In genomic region chr1:225866061-225866844, GRCh38 we compare ENCODE assay signal across 9 cellular contexts. TPM values are rescaled to one million over a fixed set of nuclear protein-coding genes. Genes with fewer than 3 reads are reported as not detected.
DNase-seq lines count a peak whose midpoint lies in the region; ATAC-seq and TF ChIP-seq lines count a peak whose summit lies in the region.
"Had no signal": no experiment of that assay in that cellular context is flagged by ENCODE, and none has a peak within 500 bp of the region (broad histone marks: within the 10 kb centered on the region; RNA-seq: fewer than 3 reads in every experiment).

No MANE protein-coding gene starts in this region.

- H3K4me3 ChIP-seq in mucosa of descending colon = no peak overlapping the region
- H3K4me3 ChIP-seq in upper lobe of right lung = no peak overlapping the region
- H3K4me3 ChIP-seq in ovary = no peak overlapping the region

- peak overlapping the region; percentile 82 for H3K27ac Mint-ChIP-seq in activated T-cell treated with anti-CD3 and anti-CD28 coated beads, Interleukin-2, amount 50 U/mL, for 24 hours

- H3K4me1 ChIP-seq in mucosa of descending colon (ENCODE audit: low read depth) = no peaks in the 10 kb centered on the region
- peaks cover 10% of the 10 kb centered on the region for H3K4me1 ChIP-seq in upper lobe of right lung
- H3K4me1 ChIP-seq in ovary (ENCODE audit: insufficient read depth) = no peaks in the 10 kb centered on the region

- H3K27ac ChIP-seq in upper lobe of right lung (no peak overlapping the region), ovary (no peak overlapping the region)

- H3K9me3 ChIP-seq in mucosa of descending colon (no peaks in the 10 kb centered on the region), upper lobe of right lung (no peaks in the 10 kb centered on the region), ovary (no peaks in the 10 kb centered on the region)

- H3K9me3 Mint-ChIP-seq in activated T-cell treated with anti-CD3 and anti-CD28 coated beads, Interleukin-2, amount 50 U/mL, for 24 hours = no peaks in the 10 kb centered on the region

- peaks cover 56% of the 10 kb centered on the region for H3K4me1 Mint-ChIP-seq in activated T-cell treated with anti-CD3 and anti-CD28 coated beads, Interleukin-2, amount 50 U/mL, for 24 hours (ENCODE audit: low read depth)

- no peak for TF ChIP-seq POLR2A in ovary (IDR thresholded peaks at IDR 0.05)

- H3K4me3 Mint-ChIP-seq in activated T-cell treated with anti-CD3 and anti-CD28 coated beads, Interleukin-2, amount 50 U/mL, for 24 hours = peak overlapping the region; percentile 54

- H3K36me3 Mint-ChIP-seq in activated T-cell treated with anti-CD3 and anti-CD28 coated beads, Interleukin-2, amount 50 U/mL, for 24 hours (ENCODE audit: low read depth) = peaks cover 85% of the 10 kb centered on the region

- no peak for TF ChIP-seq EP300 in ovary (IDR thresholded peaks at IDR 0.05)

- DNase-seq in NOMO-1 (lab: John Stamatoyannopoulos, UW; ENCODE audit: unreplicated experiment in 2 of 2) (peak; percentile 63 to 92), mucosa of descending colon (peak in 1 of 3 donors; percentile 50), upper lobe of right lung (no peak), ovary (no peak), iPS-NIHi7 (ENCODE audit: extremely low spot score) (no peak), nucleus accumbens (lab: John Stamatoyannopoulos, UW) (no peak)
- peak; percentile 76 for DNase-seq in activated T-cell treated with anti-CD3 and anti-CD28 coated beads, Interleukin-2, amount 50 U/mL, for 24 hours

- TF ChIP-seq CTCF in mucosa of descending colon (IDR thresholded peaks at IDR 0.05) (no peak), upper lobe of right lung (IDR thresholded peaks at IDR 0.05) (no peak), ovary (IDR thresholded peaks at IDR 0.05) (no peak)

- no peaks in the 10 kb centered on the region for H3K27me3 Mint-ChIP-seq in activated T-cell treated with anti-CD3 and anti-CD28 coated beads, Interleukin-2, amount 50 U/mL, for 24 hours

- no peaks in the 10 kb centered on the region for H3K27me3 ChIP-seq in upper lobe of right lung
- no peaks in the 10 kb centered on the region for H3K27me3 ChIP-seq in ovary

- H3K36me3 ChIP-seq in mucosa of descending colon (ENCODE audit: low read depth) (peaks cover 3% of the 10 kb centered on the region), upper lobe of right lung (peaks cover 99% of the 10 kb centered on the region), ovary (no peaks in the 10 kb centered on the region)

- WGBS in ovary, 3 donors = 72 to 78% (median 77%) methylated on average over 8 of the region's 8 CpGs

- peak; percentile 70 for ATAC-seq in GM19328 (IDR thresholded peaks at IDR 0.05; ENCODE audit: unreplicated experiment)
- peak; percentile 46 for ATAC-seq in mucosa of descending colon
- peak; percentile 74 for ATAC-seq in upper lobe of right lung

- intact Hi-C loops in mucosa of descending colon (cut with DNase I, micrococcal nuclease) (no loop called here), upper lobe of right lung (cut with DNase I) (no loop called here), ovary (cut with DNase I) (no loop called here)

RNA-seq across cellular contexts. Expression of gene TMEM63A, which starts 15.9 kb away (rescaled TPM):
- total RNA-seq in mucosa of descending colon = 100 to 1,000 TPM; 115 to 192 (median 147) TPM
- 119 TPM for total RNA-seq in upper lobe of right lung
- 10 to 100 TPM; 42.4 to 82.8 (median 65.5) TPM for total RNA-seq in ovary
- polyA plus RNA-seq in ovary = 10 to 100 TPM; 29.6 to 36.2 TPM

RNA-seq across cellular contexts. Expression of gene LEFTY1, which starts 22.7 kb away (rescaled TPM):
- 100 to 1,000 TPM in 1 of 3 donors, 10 to 100 TPM in 2; 27.3 to 199 (median 60.3) TPM for total RNA-seq in mucosa of descending colon
- total RNA-seq in upper lobe of right lung = 0.35 TPM
- 1 to 10 TPM; 1.3 to 5.1 (median 2.0) TPM for total RNA-seq in ovary
- polyA plus RNA-seq in ovary = 1 to 10 TPM in 1 of 2 donors, under 1 TPM in 1; 0.43 to 3.8 TPM
- total RNA-seq: kidney epithelial cell had no signal

RNA-seq across cellular contexts. Expression of gene EPHX1, which starts 56.3 kb away (rescaled TPM):
- total RNA-seq in mucosa of descending colon (10 to 100 TPM; 48.8 to 86.3 (median 68.0) TPM), upper lobe of right lung (245 TPM), ovary (100 to 1,000 TPM; 213 to 462 (median 302) TPM)
- 100 to 1,000 TPM; 285 to 566 TPM for polyA plus RNA-seq in ovary

RNA-seq across cellular contexts. Expression of gene PYCR2, which starts 57.8 kb away (rescaled TPM):
- total RNA-seq in mucosa of descending colon = 10 to 100 TPM; 33.0 to 43.6 (median 38.3) TPM
- total RNA-seq in upper lobe of right lung = 61.6 TPM
- 10 to 100 TPM; 48.8 to 93.3 (median 58.7) TPM for total RNA-seq in ovary
- polyA plus RNA-seq in ovary = 10 to 100 TPM; 35.8 to 66.1 TPM

Comparison
In these comparisons a context has a peak if more than half of its experiments do, and no peak if none do; other contexts are left out.
1. DNase-seq: peak in NOMO-1 (2 of 2) and activated T-cell treated with anti-CD3 and anti-CD28 coated beads, Interleukin-2, amount 50 U/mL, for 24 hours (single experiment); none in upper lobe of right lung (single experiment), ovary (0 of 5), iPS-NIHi7 (single experiment) and nucleus accumbens (0 of 56).
2. RNA of gene LEFTY1, which starts 22.7 kb away (total RNA-seq): 27.3 to 199 TPM in mucosa of descending colon; 1.3 to 5.1 TPM in ovary and 0.35 TPM in upper lobe of right lung (single experiment); every median in the first group is over 4 times any median in the second.
3. Peak in every context shown above with its lines, with median percentiles within 50 percentile points of each other: ATAC-seq.